In the genomic region with DNA sequence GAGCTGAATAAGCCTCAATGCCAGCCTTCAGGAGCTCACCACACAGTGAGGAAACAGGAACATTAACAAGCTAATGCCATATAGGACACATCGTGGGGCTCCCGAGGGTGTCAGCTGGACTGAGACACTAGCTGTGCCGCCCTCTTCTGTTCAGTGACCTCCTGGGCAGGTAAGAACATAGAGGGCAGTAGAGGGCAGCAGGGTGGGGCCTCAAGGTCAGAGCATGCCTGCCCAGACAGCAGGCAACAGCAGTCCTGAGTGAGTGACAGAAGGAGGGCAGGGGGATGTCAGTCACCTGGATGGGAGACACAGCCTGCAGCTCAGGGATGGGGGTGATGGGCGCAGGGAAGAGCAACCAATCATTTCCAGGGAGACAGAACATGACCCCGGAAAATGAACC, we compare ENCODE assay signal across 2 cellular contexts.
TF ChIP-seq lines count a peak whose summit lies in the region.

No MANE protein-coding gene starts in this region.

TF ChIP-seq in H1, 55 proteins besides CTCF, POLR2A, EP300 and RAD21:
- TF ChIP-seq SP2 (IDR thresholded peaks at IDR 0.05; ENCODE audit: low read length) (no peak), JUND (IDR thresholded peaks at IDR 0.05; ENCODE audit: low read length) (no peak), NANOG (IDR thresholded peaks at IDR 0.05; ENCODE audit: insufficient read depth, low read depth, low read length, poor library complexity, severe bottlenecking) (no peak), FOSL1 (IDR thresholded peaks at IDR 0.05; ENCODE audit: insufficient read depth, low read depth, low read length) (no peak), JUN (IDR thresholded peaks at IDR 0.05; ENCODE audit: low read depth, low read length) (no peak), SIRT6 (IDR thresholded peaks at IDR 0.05; ENCODE audit: low read length) (no peak), HDAC2 (IDR thresholded peaks at IDR 0.05; ENCODE audit: borderline replicate concordance in 1 of 2, low read depth in 2 of 2, low read length in 2 of 2) (no peak), RBBP5 (IDR thresholded peaks at IDR 0.05; ENCODE audit: borderline replicate concordance, low read depth, low read length) (no peak), EGR1 (IDR thresholded peaks at IDR 0.05; ENCODE audit: borderline replicate concordance, low read depth, low read length) (no peak), CHD1 (IDR thresholded peaks at IDR 0.05; ENCODE audit: low read depth, low read length) (no peak), NRF1 (IDR thresholded peaks at IDR 0.05; ENCODE audit: low read depth, low read length) (no peak)
- TF ChIP-seq, protein P1, sequence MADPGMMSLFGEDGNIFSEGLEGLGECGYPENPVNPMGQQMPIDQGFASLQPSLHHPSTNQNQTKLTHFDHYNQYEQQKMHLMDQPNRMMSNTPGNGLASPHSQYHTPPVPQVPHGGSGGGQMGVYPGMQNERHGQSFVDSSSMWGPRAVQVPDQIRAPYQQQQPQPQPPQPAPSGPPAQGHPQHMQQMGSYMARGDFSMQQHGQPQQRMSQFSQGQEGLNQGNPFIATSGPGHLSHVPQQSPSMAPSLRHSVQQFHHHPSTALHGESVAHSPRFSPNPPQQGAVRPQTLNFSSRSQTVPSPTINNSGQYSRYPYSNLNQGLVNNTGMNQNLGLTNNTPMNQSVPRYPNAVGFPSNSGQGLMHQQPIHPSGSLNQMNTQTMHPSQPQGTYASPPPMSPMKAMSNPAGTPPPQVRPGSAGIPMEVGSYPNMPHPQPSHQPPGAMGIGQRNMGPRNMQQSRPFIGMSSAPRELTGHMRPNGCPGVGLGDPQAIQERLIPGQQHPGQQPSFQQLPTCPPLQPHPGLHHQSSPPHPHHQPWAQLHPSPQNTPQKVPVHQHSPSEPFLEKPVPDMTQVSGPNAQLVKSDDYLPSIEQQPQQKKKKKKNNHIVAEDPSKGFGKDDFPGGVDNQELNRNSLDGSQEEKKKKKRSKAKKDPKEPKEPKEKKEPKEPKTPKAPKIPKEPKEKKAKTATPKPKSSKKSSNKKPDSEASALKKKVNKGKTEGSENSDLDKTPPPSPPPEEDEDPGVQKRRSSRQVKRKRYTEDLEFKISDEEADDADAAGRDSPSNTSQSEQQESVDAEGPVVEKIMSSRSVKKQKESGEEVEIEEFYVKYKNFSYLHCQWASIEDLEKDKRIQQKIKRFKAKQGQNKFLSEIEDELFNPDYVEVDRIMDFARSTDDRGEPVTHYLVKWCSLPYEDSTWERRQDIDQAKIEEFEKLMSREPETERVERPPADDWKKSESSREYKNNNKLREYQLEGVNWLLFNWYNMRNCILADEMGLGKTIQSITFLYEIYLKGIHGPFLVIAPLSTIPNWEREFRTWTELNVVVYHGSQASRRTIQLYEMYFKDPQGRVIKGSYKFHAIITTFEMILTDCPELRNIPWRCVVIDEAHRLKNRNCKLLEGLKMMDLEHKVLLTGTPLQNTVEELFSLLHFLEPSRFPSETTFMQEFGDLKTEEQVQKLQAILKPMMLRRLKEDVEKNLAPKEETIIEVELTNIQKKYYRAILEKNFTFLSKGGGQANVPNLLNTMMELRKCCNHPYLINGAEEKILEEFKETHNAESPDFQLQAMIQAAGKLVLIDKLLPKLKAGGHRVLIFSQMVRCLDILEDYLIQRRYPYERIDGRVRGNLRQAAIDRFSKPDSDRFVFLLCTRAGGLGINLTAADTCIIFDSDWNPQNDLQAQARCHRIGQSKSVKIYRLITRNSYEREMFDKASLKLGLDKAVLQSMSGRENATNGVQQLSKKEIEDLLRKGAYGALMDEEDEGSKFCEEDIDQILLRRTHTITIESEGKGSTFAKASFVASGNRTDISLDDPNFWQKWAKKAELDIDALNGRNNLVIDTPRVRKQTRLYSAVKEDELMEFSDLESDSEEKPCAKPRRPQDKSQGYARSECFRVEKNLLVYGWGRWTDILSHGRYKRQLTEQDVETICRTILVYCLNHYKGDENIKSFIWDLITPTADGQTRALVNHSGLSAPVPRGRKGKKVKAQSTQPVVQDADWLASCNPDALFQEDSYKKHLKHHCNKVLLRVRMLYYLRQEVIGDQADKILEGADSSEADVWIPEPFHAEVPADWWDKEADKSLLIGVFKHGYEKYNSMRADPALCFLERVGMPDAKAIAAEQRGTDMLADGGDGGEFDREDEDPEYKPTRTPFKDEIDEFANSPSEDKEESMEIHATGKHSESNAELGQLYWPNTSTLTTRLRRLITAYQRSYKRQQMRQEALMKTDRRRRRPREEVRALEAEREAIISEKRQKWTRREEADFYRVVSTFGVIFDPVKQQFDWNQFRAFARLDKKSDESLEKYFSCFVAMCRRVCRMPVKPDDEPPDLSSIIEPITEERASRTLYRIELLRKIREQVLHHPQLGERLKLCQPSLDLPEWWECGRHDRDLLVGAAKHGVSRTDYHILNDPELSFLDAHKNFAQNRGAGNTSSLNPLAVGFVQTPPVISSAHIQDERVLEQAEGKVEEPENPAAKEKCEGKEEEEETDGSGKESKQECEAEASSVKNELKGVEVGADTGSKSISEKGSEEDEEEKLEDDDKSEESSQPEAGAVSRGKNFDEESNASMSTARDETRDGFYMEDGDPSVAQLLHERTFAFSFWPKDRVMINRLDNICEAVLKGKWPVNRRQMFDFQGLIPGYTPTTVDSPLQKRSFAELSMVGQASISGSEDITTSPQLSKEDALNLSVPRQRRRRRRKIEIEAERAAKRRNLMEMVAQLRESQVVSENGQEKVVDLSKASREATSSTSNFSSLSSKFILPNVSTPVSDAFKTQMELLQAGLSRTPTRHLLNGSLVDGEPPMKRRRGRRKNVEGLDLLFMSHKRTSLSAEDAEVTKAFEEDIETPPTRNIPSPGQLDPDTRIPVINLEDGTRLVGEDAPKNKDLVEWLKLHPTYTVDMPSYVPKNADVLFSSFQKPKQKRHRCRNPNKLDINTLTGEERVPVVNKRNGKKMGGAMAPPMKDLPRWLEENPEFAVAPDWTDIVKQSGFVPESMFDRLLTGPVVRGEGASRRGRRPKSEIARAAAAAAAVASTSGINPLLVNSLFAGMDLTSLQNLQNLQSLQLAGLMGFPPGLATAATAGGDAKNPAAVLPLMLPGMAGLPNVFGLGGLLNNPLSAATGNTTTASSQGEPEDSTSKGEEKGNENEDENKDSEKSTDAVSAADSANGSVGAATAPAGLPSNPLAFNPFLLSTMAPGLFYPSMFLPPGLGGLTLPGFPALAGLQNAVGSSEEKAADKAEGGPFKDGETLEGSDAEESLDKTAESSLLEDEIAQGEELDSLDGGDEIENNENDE (IDR thresholded peaks at IDR 0.05; ENCODE audit: insufficient replicate concordance, low read length) = no peak

TF ChIP-seq in HEK293T, 16 proteins besides CTCF, POLR2A, EP300 and RAD21:
- TF ChIP-seq ZNF384 (IDR thresholded peaks at IDR 0.05) (no peak), L3MBTL2 (conservative IDR thresholded peaks at IDR 0.05) (no peak)
